9 cellular contexts compared by ENCODE assay signal in the genomic region with DNA sequence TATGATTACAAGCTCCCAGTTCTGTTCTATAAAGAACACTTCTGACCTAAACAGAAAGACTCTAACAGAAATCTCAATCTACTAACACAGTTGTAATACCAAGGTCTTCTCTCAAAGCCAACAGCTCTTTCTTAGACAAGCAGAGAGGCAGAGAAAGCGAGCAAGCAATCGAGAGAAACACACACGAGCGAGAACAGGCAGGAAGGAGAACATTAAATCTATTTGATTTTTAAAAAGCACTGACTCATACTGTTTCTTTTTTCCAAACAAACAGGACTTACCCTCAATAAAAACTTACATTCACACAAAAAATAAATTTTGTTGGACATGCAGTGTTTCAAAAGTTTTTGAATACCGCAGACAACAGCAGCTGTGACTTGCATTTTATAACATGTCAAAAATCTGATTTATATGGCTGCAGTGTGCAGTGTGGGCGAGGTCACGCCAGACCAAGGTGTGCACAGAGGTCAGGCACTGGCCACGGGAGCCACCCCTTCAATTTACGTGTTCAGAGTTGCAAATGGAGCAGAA. TPM values are rescaled to one million over a fixed set of nuclear protein-coding genes. Genes with fewer than 3 reads are reported as not detected.
A peak's percentile ranks its signal among the peaks of the same experiment; 100 is the strongest.
DNase-seq lines count a peak whose midpoint lies in the region; ATAC-seq and TF ChIP-seq lines count a peak whose summit lies in the region.
"Had no signal": no experiment of that assay in that cellular context is flagged by ENCODE, and none has a peak within 500 bp of the region (broad histone marks: within the 10 kb centered on the region; RNA-seq: fewer than 3 reads in every experiment).

A gene with protein sequence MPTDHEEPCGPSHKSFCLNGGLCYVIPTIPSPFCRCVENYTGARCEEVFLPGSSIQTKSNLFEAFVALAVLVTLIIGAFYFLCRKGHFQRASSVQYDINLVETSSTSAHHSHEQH (minus strand): TSS at position 404 of the 531 bp plus-strand sequence. CDS start 1,194 bp downstream, outside the sequence.

- intact Hi-C loops in prostate gland (cut with DNase I): no loop called here
- intact Hi-C loops in ovary (cut with DNase I): no loop called here

- TF ChIP-seq CTCF in GM12864 (IDR thresholded peaks at IDR 0.05; ENCODE audit: low read depth, low read length, missing control alignments): no peak
- TF ChIP-seq CTCF in endodermal cell (conservative IDR thresholded peaks at IDR 0.05): no peak
- TF ChIP-seq CTCF in prostate gland (IDR thresholded peaks at IDR 0.05): no peak
- no peak for TF ChIP-seq CTCF in ovary (IDR thresholded peaks at IDR 0.05)

- no peak for TF ChIP-seq POLR2A in prostate gland (IDR thresholded peaks at IDR 0.05)
- TF ChIP-seq POLR2A in ovary (IDR thresholded peaks at IDR 0.05): no peak

- DNase-seq in GM12864 (ENCODE audit: low read depth) (no peak), NCI-H460 (ENCODE audit: extremely low read depth, low read depth) (peak; percentile 47), endodermal cell (no peak), prostate gland (ENCODE audit: low spot score) (no peak), NCI-H510A (lab: John Stamatoyannopoulos, UW) (no peak), ovary (no peak), DMS53 (lab: John Stamatoyannopoulos, UW) (no peak)
- DNase-seq: activated naive CD4-positive, alpha-beta T cell treated with anti-CD3 and anti-CD28 coated beads, Interleukin-2, amount 50 U/mL, for 16 hours had no signal

- ATAC-seq in GM18907 (IDR thresholded peaks at IDR 0.05; ENCODE audit: unreplicated experiment): no peak

- WGBS in endodermal cell (ENCODE audit: insufficient coverage in 1 of 2, insufficient read length in 1 of 2), 2 experiments: 88 to 89% methylated on average over 7 to 9 of the region's 9 CpGs
- WGBS in prostate gland: 3% methylated on average over 9 of the region's 9 CpGs
- WGBS in ovary, 3 donors: 1 to 3% (median 2%) methylated on average over 9 of the region's 9 CpGs

- H3K27ac Mint-ChIP-seq in endodermal cell: peak within 1 kb of the TSS; percentile 26

- H3K4me1 Mint-ChIP-seq in endodermal cell: peaks cover 10% of the 10 kb centered on the region

- H3K36me3 Mint-ChIP-seq in endodermal cell (ENCODE audit: low read depth): peaks cover 2% of the 10 kb centered on the region

- H3K4me1 ChIP-seq in endodermal cell (ENCODE audit: control insufficient read depth, insufficient read depth, low read length) (no peaks in the 10 kb centered on the region), prostate gland (replicated peaks) (no peaks in the 10 kb centered on the region), ovary (ENCODE audit: insufficient read depth) (peaks cover 2% of the 10 kb centered on the region)

- H3K9me3 ChIP-seq in endodermal cell (ENCODE audit: control insufficient read depth, low read length): peaks cover 6% of the 10 kb centered on the region
- no peaks in the 10 kb centered on the region for H3K9me3 ChIP-seq in prostate gland
- H3K9me3 ChIP-seq in ovary: no peaks in the 10 kb centered on the region

- H3K4me3 ChIP-seq in GM12864 (ENCODE audit: low read depth, low read length) (peak within 1 kb of the TSS; percentile 21; the same call in 1 of the 2 replicates), endodermal cell (ENCODE audit: low read length) (no peak within 1 kb of the TSS), prostate gland (peak within 1 kb of the TSS; percentile 22), ovary (no peak within 1 kb of the TSS)

- H3K27ac ChIP-seq in endodermal cell (ENCODE audit: low read depth, low read length): no peak within 1 kb of the TSS
- H3K27ac ChIP-seq in prostate gland: no peak within 1 kb of the TSS
- H3K27ac ChIP-seq in ovary: no peak within 1 kb of the TSS

- H3K36me3 ChIP-seq in endodermal cell (ENCODE audit: control insufficient read depth, insufficient read depth, low read length) (no peaks in the 10 kb centered on the region), prostate gland (no peaks in the 10 kb centered on the region), ovary (no peaks in the 10 kb centered on the region)

- H3K9me3 Mint-ChIP-seq in endodermal cell: peaks cover 27% of the 10 kb centered on the region

- no peak within 1 kb of the TSS for H3K4me3 Mint-ChIP-seq in endodermal cell

- H3K27me3 Mint-ChIP-seq in endodermal cell (ENCODE audit: insufficient read depth): peaks cover 1% of the 10 kb centered on the region

- H3K9ac ChIP-seq in endodermal cell (ENCODE audit: extremely low read depth, low read length, poor library complexity, severe bottlenecking): no peak within 1 kb of the TSS

- TF ChIP-seq EP300 in ovary (IDR thresholded peaks at IDR 0.05): no peak

- H3K27me3 ChIP-seq in endodermal cell (ENCODE audit: control insufficient read depth, insufficient read depth, low read length, poor library complexity, severe bottlenecking) (no peaks in the 10 kb centered on the region), prostate gland (replicated peaks; ENCODE audit: insufficient read depth) (no peaks in the 10 kb centered on the region), ovary (no peaks in the 10 kb centered on the region)

RNA-seq across cellular contexts. Expression of the gene that starts here (rescaled TPM):
- total RNA-seq in NCI-H460 (2014; rRNA removed; shearing (Covaris generic)): 18.5 and 19.5 TPM in 2 replicates
- 5.4 and 15.9 TPM in 2 replicates for polyA plus RNA-seq in NCI-H460 (2014; cell fraction: nucleus; rRNA removed)
- total RNA-seq in endodermal cell: under 1 TPM; 0.51 to 0.95 TPM
- polyA plus RNA-seq in endodermal cell (2013, experiment 1 of 2): 0.11 TPM
- polyA plus RNA-seq in endodermal cell (2013, experiment 2 of 2): 0.12 TPM
- 10 to 100 TPM in 1 of 2 donors, 1 to 10 TPM in 1; 3.5 to 94.6 TPM for total RNA-seq in prostate gland
- 1 to 10 TPM in 1 of 7 donors, under 1 TPM in 5, not detected in 1; 0.18 to 9.0 (median 0.44) TPM for total RNA-seq in ovary
- 1 to 10 TPM in 1 of 2 donors, under 1 TPM in 1; 0.05 to 1.0 TPM for polyA plus RNA-seq in ovary

Comparison
In these comparisons a context has a peak if more than half of its experiments do, and no peak if none do; other contexts are left out.
1. H3K4me3 ChIP-seq: peak in GM12864 (single experiment) and prostate gland (2 of 2); none in endodermal cell (single experiment) and ovary (single experiment).